ENCODE assay signal across 18 cellular contexts in genomic region chr2:115574667-115575066, GRCh38.
"Had no signal": no experiment of that assay in that cellular context is flagged by ENCODE, and none has a peak within 500 bp of the region (broad histone marks: within the 10 kb centered on the region; RNA-seq: fewer than 3 reads in every experiment).

No MANE protein-coding gene starts in this region.

- H3K36me3 Mint-ChIP-seq: naive thymus-derived CD4-positive, alpha-beta T cell; stimulated activated naive B cell treated with anti-CD40 and anti-IgM and Interleukin-4, amounts not matched to agents 10 μg/mL and 1 μg/mL and 100 μg/mL, for 72 hours had no signal

- DNase-seq: effector CD4-positive, alpha-beta T cell; endodermal cell; erythroblast; foreskin keratinocyte; head of caudate nucleus; hippocampal formation; kidney glomerular epithelial cell; mesendoderm; naive thymus-derived CD4-positive, alpha-beta T cell; nephron progenitor cell; stimulated activated CD4-positive, alpha-beta T cell treated with anti-CD3 and anti-CD28 coated beads, Interleukin-2, amount 100 ng/mL, for 24 hours; stimulated activated CD4-positive, alpha-beta T cell treated with anti-CD3 and anti-CD28 coated beads, Interleukin-4, amount 100 ng/mL, for 4 hours; stimulated activated naive B cell treated with anti-CD40 and anti-IgM and Interleukin-4, amounts not matched to agents 10 μg/mL and 1 μg/mL and 100 μg/mL, for 72 hours; stimulated activated naive CD8-positive, alpha-beta T cell treated with anti-CD3 and anti-CD28 coated beads, Interleukin-15, amount 100 ng/mL, for 72 hours; transverse colon had no signal

- H3K4me1 ChIP-seq: foreskin keratinocyte, parathyroid adenoma, transverse colon had no signal

- H3K4me1 Mint-ChIP-seq: naive thymus-derived CD4-positive, alpha-beta T cell; stimulated activated naive B cell treated with anti-CD40 and anti-IgM and Interleukin-4, amounts not matched to agents 10 μg/mL and 1 μg/mL and 100 μg/mL, for 72 hours; stimulated activated naive CD8-positive, alpha-beta T cell treated with anti-CD3 and anti-CD28 coated beads, Interleukin-15, amount 100 ng/mL, for 72 hours had no signal

- H3K27me3 ChIP-seq: foreskin keratinocyte, transverse colon had no signal

- H3K27ac ChIP-seq: coronary artery, foreskin keratinocyte, parathyroid adenoma, thoracic aorta, transverse colon had no signal

- H3K27me3 Mint-ChIP-seq: naive thymus-derived CD4-positive, alpha-beta T cell; stimulated activated naive B cell treated with anti-CD40 and anti-IgM and Interleukin-4, amounts not matched to agents 10 μg/mL and 1 μg/mL and 100 μg/mL, for 72 hours; stimulated activated naive CD8-positive, alpha-beta T cell treated with anti-CD3 and anti-CD28 coated beads, Interleukin-15, amount 100 ng/mL, for 72 hours had no signal

- H3K4me3 ChIP-seq: coronary artery, thoracic aorta, transverse colon had no signal

- H3K36me3 ChIP-seq: thoracic aorta, transverse colon had no signal

- H3K4me3 Mint-ChIP-seq: endodermal cell; naive thymus-derived CD4-positive, alpha-beta T cell; nephron progenitor cell; stimulated activated naive B cell treated with anti-CD40 and anti-IgM and Interleukin-4, amounts not matched to agents 10 μg/mL and 1 μg/mL and 100 μg/mL, for 72 hours; stimulated activated naive CD8-positive, alpha-beta T cell treated with anti-CD3 and anti-CD28 coated beads, Interleukin-15, amount 100 ng/mL, for 72 hours had no signal

- H3K9me3 ChIP-seq: thoracic aorta, transverse colon had no signal

- H3K27ac Mint-ChIP-seq: endodermal cell; naive thymus-derived CD4-positive, alpha-beta T cell; stimulated activated naive B cell treated with anti-CD40 and anti-IgM and Interleukin-4, amounts not matched to agents 10 μg/mL and 1 μg/mL and 100 μg/mL, for 72 hours; stimulated activated naive CD8-positive, alpha-beta T cell treated with anti-CD3 and anti-CD28 coated beads, Interleukin-15, amount 100 ng/mL, for 72 hours had no signal

- H3K9me3 Mint-ChIP-seq: endodermal cell had no signal
